Comparison of ENCODE assay signal across 23 cellular contexts in the genomic region with DNA sequence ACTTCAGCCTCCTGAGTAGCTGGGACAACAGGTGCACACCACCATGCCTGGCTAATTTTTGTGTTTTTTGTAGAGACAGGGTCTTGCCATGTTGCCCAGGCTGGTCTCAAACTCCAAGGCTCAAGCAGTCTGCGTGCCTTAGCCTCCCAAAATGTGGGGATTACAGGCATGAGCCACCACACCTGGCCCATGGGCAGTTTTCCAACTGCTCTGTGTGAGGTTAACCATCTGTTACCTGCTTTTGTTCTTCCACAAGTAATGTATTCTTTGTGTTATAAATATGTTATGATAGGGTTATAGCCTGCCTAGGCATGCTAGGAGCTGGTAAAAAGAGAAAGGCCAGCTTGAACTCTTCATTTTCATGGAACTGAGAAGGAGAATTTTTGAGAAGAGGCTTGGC. TPM values are rescaled to one million over a fixed set of nuclear protein-coding genes. Genes with fewer than 3 reads are reported as not detected.
DNase-seq lines count a peak whose midpoint lies in the region; FAIRE-seq lines count a peak whose summit lies in the region.
"Had no signal": no experiment of that assay in that cellular context is flagged by ENCODE, and none has a peak within 500 bp of the region (broad histone marks: within the 10 kb centered on the region; RNA-seq: fewer than 3 reads in every experiment).

No MANE protein-coding gene starts in this region.

- in situ Hi-C loops in G401 (cut with HindIII; ENCODE audit: low sequenced_read_pairs), result no loop called here

- FAIRE-seq in urothelium cell line (lab: Jason Lieb, UNC), result no peak
- FAIRE-seq: endothelial cell of umbilical vein, H1 had no signal

- DNase-seq in DMS 273 (lab: John Stamatoyannopoulos, UW; ENCODE audit: unreplicated experiment), result peak; percentile 81
- peak; percentile 75 for DNase-seq in G401 (ENCODE audit: low spot score)
- DNase-seq in NCI-H524 (lab: John Stamatoyannopoulos, UW), result peak; percentile 35 to 84
- DNase-seq in cerebellum (ENCODE audit: low spot score), result peak; percentile 28
- DNase-seq in NCI-H526 treated with DMSO at 0.1 percent for 48 hours (lab: John Stamatoyannopoulos, UW), result no peak
- no peak for DNase-seq in NCI-H128 (lab: John Stamatoyannopoulos, UW; ENCODE audit: unreplicated experiment)
- no peak for DNase-seq in urothelium cell line (ENCODE audit: low spot score)
- DNase-seq: activated CD4-positive, alpha-beta memory T cell treated with anti-CD3 and anti-CD28 coated beads, Interleukin-2, amount 10 ng/mL, durations not matched to agents 7 days and 5 days; CD4-positive, CD25-positive, alpha-beta regulatory T cell; cerebellar nuclear complex; DMS79 treated with DMSO at 0.1 percent for 48 hours; KBM-7; left cardiac atrium; NCI-H187 treated with DMSO at 0.1 percent for 48 hours; NCI-H774; sigmoid colon; SJCRH30; stimulated activated naive CD8-positive, alpha-beta T cell treated with anti-CD3 and anti-CD28 coated beads, Interleukin-15, amount 100 ng/mL, for 72 hours; tibial artery had no signal

RNA-seq across cellular contexts. Expression of a gene that starts 30.7 kb away (rescaled TPM):
- total RNA-seq in G401 (2014; rRNA removed; shearing (Covaris generic)), result 3.5 and 8.2 TPM in 2 replicates
- total RNA-seq in cerebellum, result 6.9 TPM

RNA-seq across cellular contexts. Expression of a gene that starts 41.0 kb away (rescaled TPM):
- total RNA-seq in G401 (2014; rRNA removed; shearing (Covaris generic)), result 25.5 and 32.7 TPM in 2 replicates
- total RNA-seq in cerebellum, result 74.6 TPM

RNA-seq across cellular contexts. Expression of a gene that starts 59.6 kb away (rescaled TPM):
- 11.4 and 18.6 TPM in 2 replicates for total RNA-seq in G401 (2014; rRNA removed; shearing (Covaris generic))
- total RNA-seq in cerebellum, result 4.6 TPM
- total RNA-seq: ascending aorta, fibroblast of villous mesenchyme had no signal

Comparison
In these comparisons a context has a peak if more than half of its experiments do, and no peak if none do; other contexts are left out.
1. DNase-seq: peak in DMS 273 (single experiment), G401 (single experiment), NCI-H524 (2 of 2) and cerebellum (single experiment); none in NCI-H526 treated with DMSO at 0.1 percent for 48 hours (single experiment), NCI-H128 (single experiment) and urothelium cell line (single experiment).